In genomic region chr9:68780735-68781134, GRCh38 we compare ENCODE assay signal across 8 cellular contexts.
DNase-seq lines count a peak whose midpoint lies in the region; ATAC-seq and TF ChIP-seq lines count a peak whose summit lies in the region.

No MANE protein-coding gene starts in this region.

- H3K9me3 Mint-ChIP-seq in stimulated activated memory B cell treated with anti-CD40 and anti-IgM and Interleukin-4, amounts not matched to agents 10 μg/mL and 1 μg/mL and 100 μg/mL, for 72 hours: no peaks in the 10 kb centered on the region

- no peaks in the 10 kb centered on the region for H3K36me3 Mint-ChIP-seq in stimulated activated memory B cell treated with anti-CD40 and anti-IgM and Interleukin-4, amounts not matched to agents 10 μg/mL and 1 μg/mL and 100 μg/mL, for 72 hours

- H3K27me3 Mint-ChIP-seq in stimulated activated memory B cell treated with anti-CD40 and anti-IgM and Interleukin-4, amounts not matched to agents 10 μg/mL and 1 μg/mL and 100 μg/mL, for 72 hours: no peaks in the 10 kb centered on the region

- H3K27ac Mint-ChIP-seq in stimulated activated memory B cell treated with anti-CD40 and anti-IgM and Interleukin-4, amounts not matched to agents 10 μg/mL and 1 μg/mL and 100 μg/mL, for 72 hours: no peak overlapping the region

- 4% methylated on average over 3 of the region's 7 CpGs for WGBS in right lobe of liver (ENCODE audit: insufficient coverage, low coverage, low lambda C conversion rate, missing lambda C conversion rate)
- 5 to 8% methylated on average over 7 of the region's 7 CpGs for WGBS in aorta, 2 donors

- no peaks in the 10 kb centered on the region for H3K36me3 ChIP-seq in cardiac muscle cell
- H3K36me3 ChIP-seq in right lobe of liver: no peaks in the 10 kb centered on the region
- no peaks in the 10 kb centered on the region for H3K36me3 ChIP-seq in aorta (ENCODE audit: control insufficient read depth in 1 of 2, insufficient read depth in 2 of 2, low read length in 1 of 2)

- H3K4me3 ChIP-seq in cardiac muscle cell (peak overlapping the region; percentile 88), right lobe of liver (peak overlapping the region; percentile 78 to 83 (median 79)), aorta (ENCODE audit: low read length in 2 of 2) (peak overlapping the region; percentile 32 to 73)

- TF ChIP-seq POLR2A in right lobe of liver (IDR thresholded peaks at IDR 0.05): no peak

- no peaks in the 10 kb centered on the region for H3K4me1 Mint-ChIP-seq in stimulated activated memory B cell treated with anti-CD40 and anti-IgM and Interleukin-4, amounts not matched to agents 10 μg/mL and 1 μg/mL and 100 μg/mL, for 72 hours

- H3K27ac ChIP-seq in cardiac muscle cell (peak overlapping the region; percentile 91), right lobe of liver (peak overlapping the region; percentile 80 to 88 (median 81)), aorta (ENCODE audit: low read depth in 1 of 2, low read length in 2 of 2) (peak overlapping the region in 1 of 2 donors; percentile 54)

- H3K4me1 ChIP-seq in cardiac muscle cell (ENCODE audit: low read depth): peaks cover 30% of the 10 kb centered on the region
- peaks cover 0 to 34% (median 9%) of the 10 kb centered on the region in 4 donors for H3K4me1 ChIP-seq in right lobe of liver
- peaks cover 8 to 11% of the 10 kb centered on the region in 2 donors for H3K4me1 ChIP-seq in aorta (ENCODE audit: control insufficient read depth in 1 of 2, insufficient read depth in 2 of 2, low read length in 2 of 2)

- intact Hi-C loops in cardiac septum (cut with DNase I): loop anchor here (1.0 to 5.0 kb wide), 2 partner anchors 75 to 198 kb away; partner anchors contain the start of gene PIP5K1B
- intact Hi-C loops in right lobe of liver (cut with DNase I): no loop called here
- intact Hi-C loops in aorta (cut with DNase I): loop anchor here (5.0 kb wide), 2 partner anchors 52 to 67 kb away; no protein-coding TSS in a partner anchor

- H3K9me3 ChIP-seq in cardiac muscle cell (ENCODE audit: low read depth) (no peaks in the 10 kb centered on the region), right lobe of liver (no peaks in the 10 kb centered on the region), aorta (ENCODE audit: control insufficient read depth, low read length) (no peaks in the 10 kb centered on the region)

- H3K27me3 ChIP-seq in cardiac muscle cell: no peaks in the 10 kb centered on the region
- no peaks in the 10 kb centered on the region for H3K27me3 ChIP-seq in right lobe of liver
- no peaks in the 10 kb centered on the region for H3K27me3 ChIP-seq in aorta (ENCODE audit: control insufficient read depth in 1 of 2, insufficient read depth in 2 of 2, low read length in 1 of 2)

- H3K4me3 Mint-ChIP-seq in stimulated activated memory B cell treated with anti-CD40 and anti-IgM and Interleukin-4, amounts not matched to agents 10 μg/mL and 1 μg/mL and 100 μg/mL, for 72 hours: no peak overlapping the region

- ATAC-seq in right lobe of liver (peak in 1 of 4 donors; percentile 4), aorta (ENCODE audit: low FRiP score) (no peak)
- ATAC-seq in stimulated activated memory B cell treated with anti-CD40 and anti-IgM and Interleukin-4, amounts not matched to agents 10 μg/mL and 1 μg/mL and 100 μg/mL, for 72 hours: no peak

- TF ChIP-seq CTCF in cardiac muscle cell (IDR thresholded peaks at IDR 0.05; ENCODE audit: low read depth, low read length) (no peak), right lobe of liver (IDR thresholded peaks at IDR 0.05) (no peak)

- DNase-seq in cardiac muscle cell (ENCODE audit: low read depth in 1 of 2, low spot score in 1 of 2): no peak
- DNase-seq in cardiac septum (ENCODE audit: low spot score): no peak
- DNase-seq in amniotic epithelial cell (ENCODE audit: low read depth): peak; percentile 21
- DNase-seq in right lobe of liver: no peak
- no peak for DNase-seq in aorta
- no peak for DNase-seq in NOMO-1 treated with DMSO at 0.1 percent for 48 hours (lab: John Stamatoyannopoulos, UW; ENCODE audit: unreplicated experiment)
- no peak for DNase-seq in hippocampal formation (lab: John Stamatoyannopoulos, UW)

Comparison
In these comparisons a context has a peak if more than half of its experiments do, and no peak if none do; other contexts are left out.
1. intact Hi-C loops: an anchor here in cardiac septum (1.0 to 5.0 kb wide) and aorta (5.0 kb wide); none called in right lobe of liver.